Comparison of ENCODE assay signal across 2 cellular contexts in genomic region chr15:85097250-85097649, GRCh38.
TF ChIP-seq lines count a peak whose summit lies in the region.

No MANE protein-coding gene starts in this region.

TF ChIP-seq in IMR-90, 13 proteins besides CTCF, POLR2A, EP300 and RAD21 (continued from another document):
- TF ChIP-seq MAFK (IDR thresholded peaks at IDR 0.05; ENCODE audit: low read depth, low read length) (no peak), RFX5 (IDR thresholded peaks at IDR 0.05; ENCODE audit: low read depth, low read length) (no peak), USF2 (IDR thresholded peaks at IDR 0.05; ENCODE audit: low read depth, low read length) (no peak), SMC3 (IDR thresholded peaks at IDR 0.05; ENCODE audit: low read depth, low read length) (no peak)

TF ChIP-seq in K562, 482 proteins besides CTCF, POLR2A, EP300 and RAD21 (continued from another document):
- TF ChIP-seq CBFA2T3 (IDR thresholded peaks at IDR 0.05) (peak; percentile 31; the same call in 1 of the 2 replicates), HNRNPL (IDR thresholded peaks at IDR 0.05; ENCODE audit: low read depth, low read length) (no peak), SPI1 (IDR thresholded peaks at IDR 0.05; ENCODE audit: borderline replicate concordance, low read depth, low read length) (0 out of 2 replicates have a peak, but pooled peaks have one; percentile 10)
